In the genomic region with DNA sequence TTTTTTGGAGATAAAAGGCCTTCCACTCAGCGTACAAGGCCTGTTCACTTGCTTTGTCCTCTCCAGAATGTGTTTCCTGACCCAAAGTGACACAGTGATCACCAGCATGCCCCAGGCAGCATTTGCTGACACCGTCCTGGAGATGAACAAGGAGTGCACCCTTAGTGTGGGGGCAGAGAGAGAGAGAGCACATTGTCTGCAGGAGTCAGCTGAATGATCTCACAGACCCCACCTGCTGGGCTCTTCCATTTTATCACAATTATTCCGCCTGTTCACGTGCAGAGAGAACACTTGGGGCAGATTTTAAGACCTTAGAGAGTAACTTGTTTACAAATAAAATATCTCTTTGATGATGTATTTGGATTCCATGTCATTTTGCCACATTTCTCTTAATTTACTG, we compare ENCODE assay signal across 18 cellular contexts. TPM values are rescaled to one million over a fixed set of nuclear protein-coding genes. Genes with fewer than 3 reads are reported as not detected.
A peak's percentile ranks its signal among the peaks of the same experiment; 100 is the strongest.
DNase-seq lines count a peak whose midpoint lies in the region; ATAC-seq and TF ChIP-seq lines count a peak whose summit lies in the region.
"Had no signal": no experiment of that assay in that cellular context is flagged by ENCODE, and none has a peak within 500 bp of the region (broad histone marks: within the 10 kb centered on the region; RNA-seq: fewer than 3 reads in every experiment).

No MANE protein-coding gene starts in this region.

- no peaks in the 10 kb centered on the region for H3K9me3 ChIP-seq in BE2C
- H3K9me3 ChIP-seq in HCT116 (ENCODE audit: control insufficient read depth in 1 of 2, insufficient read depth in 1 of 2, low read depth in 1 of 2, low read length in 2 of 2), result no peaks in the 10 kb centered on the region
- H3K9me3 ChIP-seq: BLaER1 had no signal

- intact Hi-C loops in HCT116 (cut with micrococcal nuclease), result no loop called here

- H3K4me3 Mint-ChIP-seq in naive thymus-derived CD8-positive, alpha-beta T cell, result no peak overlapping the region
- H3K4me3 Mint-ChIP-seq: T-helper 2 cell treated with Interferon-gamma antibody and Interleukin-4, amounts not matched to agents 5 μg/mL and 100 μg/mL, for 36 hours; type B pancreatic cell had no signal

- H3K9me2 ChIP-seq in HCT116 (ENCODE audit: insufficient read depth), result no peaks in the 10 kb centered on the region

- POLR2A ChIA-PET in HCT116 (lab: Charles Lee), result no interaction called here
- POLR2A ChIA-PET in naive thymus-derived CD8-positive, alpha-beta T cell (lab: Charles Lee), result no interaction called here

- no TSS peak for BruUV-seq in HCT116 (replicated peaks; lab: Mats Ljungman, UMichigan)

- no peak overlapping the region for H3K4me3 ChIP-seq in BE2C (ENCODE audit: low read depth, low read length)
- no peak overlapping the region for H3K4me3 ChIP-seq in HCT116 (replicated peaks in 1 of 2; ENCODE audit: low read depth in 1 of 2, low read length in 2 of 2)
- H3K4me3 ChIP-seq: BLaER1 had no signal

- TF ChIP-seq POLR2A in HCT116 (IDR thresholded peaks at IDR 0.05; ENCODE audit: borderline replicate concordance, extremely low read depth, insufficient read depth, insufficient read length), result no peak

- H4K20me1 ChIP-seq in HCT116 (ENCODE audit: insufficient read depth), result no peaks in the 10 kb centered on the region
- H4K20me1 ChIP-seq: BLaER1 had no signal

- no peak overlapping the region for H3K27ac Mint-ChIP-seq in naive thymus-derived CD8-positive, alpha-beta T cell
- H3K27ac Mint-ChIP-seq: T-helper 2 cell treated with Interferon-gamma antibody and Interleukin-4, amounts not matched to agents 5 μg/mL and 100 μg/mL, for 36 hours; type B pancreatic cell had no signal

- H3K4me2 ChIP-seq in HCT116 (ENCODE audit: low read length), result no peak overlapping the region
- H3K4me2 ChIP-seq: BLaER1 had no signal

- no peaks in the 10 kb centered on the region for H3K36me3 Mint-ChIP-seq in naive thymus-derived CD8-positive, alpha-beta T cell
- H3K36me3 Mint-ChIP-seq: type B pancreatic cell had no signal

- no peaks in the 10 kb centered on the region for H3K79me2 ChIP-seq in HCT116 (ENCODE audit: insufficient read depth, low read length)

- no peak overlapping the region for H3K27ac ChIP-seq in HCT116 (ENCODE audit: low read depth, low read length)
- H3K27ac ChIP-seq: BLaER1 had no signal

- H3K4me1 ChIP-seq in BE2C, result no peaks in the 10 kb centered on the region
- H3K4me1 ChIP-seq in HCT116 (ENCODE audit: control insufficient read depth in 1 of 2, insufficient read depth in 2 of 2, low read length in 2 of 2), result no peaks in the 10 kb centered on the region; a peak in 1 of 4 replicates
- H3K4me1 ChIP-seq: BLaER1 had no signal

- H3K9me3 Mint-ChIP-seq in naive thymus-derived CD8-positive, alpha-beta T cell, result no peaks in the 10 kb centered on the region
- H3K9me3 Mint-ChIP-seq: T-helper 2 cell treated with Interferon-gamma antibody and Interleukin-4, amounts not matched to agents 5 μg/mL and 100 μg/mL, for 36 hours had no signal

- peaks cover 8 to 14% (median 10%) of the 10 kb centered on the region in 5 donors for H3K27me3 Mint-ChIP-seq in naive thymus-derived CD8-positive, alpha-beta T cell

- H3K27me3 ChIP-seq in BE2C, result no peaks in the 10 kb centered on the region
- no peaks in the 10 kb centered on the region for H3K27me3 ChIP-seq in HCT116 (ENCODE audit: insufficient read depth, low read length)
- H3K27me3 ChIP-seq: BLaER1 had no signal

- no peaks in the 10 kb centered on the region for H3K36me3 ChIP-seq in BE2C
- H3K36me3 ChIP-seq in HCT116 (ENCODE audit: control insufficient read depth in 1 of 2, insufficient read depth in 2 of 2, low read length in 2 of 2), result no peaks in the 10 kb centered on the region
- H3K36me3 ChIP-seq: BLaER1 had no signal

- DNase-seq in BE2C (no peak), HCT116 (ENCODE audit: low read depth, low spot score) (no peak), RPMI8226 (peak; percentile 28), iPS-NIHi7 (ENCODE audit: extremely low spot score) (peak; percentile 36), UCSD-AML1 (lab: John Stamatoyannopoulos, UW; ENCODE audit: unreplicated experiment) (no peak), D341Med (ENCODE audit: low spot score) (no peak)
- DNase-seq in naive thymus-derived CD8-positive, alpha-beta T cell, result no peak
- DNase-seq: DMS79, foreskin melanocyte, H7, NCI-H1694 treated with DMSO at 0.1 percent for 48 hours, NCI-H526 treated with DMSO at 0.1 percent for 48 hours, nucleus accumbens had no signal

- peak; percentile 73 for ATAC-seq in HCT116
- no peak for ATAC-seq in naive thymus-derived CD8-positive, alpha-beta T cell

- no peak overlapping the region for H3K9ac ChIP-seq in HCT116 (ENCODE audit: low read length)
- H3K9ac ChIP-seq: BLaER1 had no signal

- peak; percentile 30 for TF ChIP-seq CTCF in BE2C (IDR thresholded peaks at IDR 0.05; ENCODE audit: low read depth, low read length)
- TF ChIP-seq CTCF in HCT116 (IDR thresholded peaks at IDR 0.05 in 2 of 3, conservative IDR thresholded peaks at IDR 0.05 in 1 of 3; ENCODE audit: borderline replicate concordance in 1 of 3, insufficient read depth in 1 of 3, low read depth in 2 of 3, low read length in 2 of 3), result peak in 2 of 3 experiments; percentile 8 to 17; a peak in 2 of 6 replicates

- 0 out of 2 replicates have a peak, but pooled peaks have one; percentile 12 for TF ChIP-seq RAD21 in HCT116 (IDR thresholded peaks at IDR 0.05; ENCODE audit: low read depth)

- H3K4me1 Mint-ChIP-seq in naive thymus-derived CD8-positive, alpha-beta T cell, result no peaks in the 10 kb centered on the region

- RAD21 ChIA-PET in HCT116 (lab: Charles Lee; ENCODE audit: low non-redundant PET in 1 of 2, low total read pairs in 2 of 2, uncharacterized antibody in 2 of 2, unreplicated experiment in 2 of 2), result no interaction called here

- CTCF ChIA-PET in HCT116 (lab: Charles Lee), result interaction anchor here (1.0 kb wide), 1 partner anchor 134 kb away, joined by 3 read pairs; no protein-coding TSS in a partner anchor

- no peak overlapping the region for H2AFZ ChIP-seq in HCT116 (ENCODE audit: low read depth, low read length, poor library complexity, severe bottlenecking)

TF ChIP-seq in HCT116, 20 proteins besides CTCF, POLR2A, EP300 and RAD21:
- TF ChIP-seq EZH2phosphoT487 (IDR thresholded peaks at IDR 0.05; ENCODE audit: borderline replicate concordance), result no peak
- TF ChIP-seq JUND (IDR thresholded peaks at IDR 0.05), result no peak
- no peak for TF ChIP-seq EZH2 (IDR thresholded peaks at IDR 0.05)
- no peak for TF ChIP-seq SIN3A (IDR thresholded peaks at IDR 0.05; ENCODE audit: low read depth)
- TF ChIP-seq ZFX (IDR thresholded peaks at IDR 0.05), result no peak
- TF ChIP-seq ELF1 (IDR thresholded peaks at IDR 0.05; ENCODE audit: borderline replicate concordance, low read depth), result no peak
- no peak for TF ChIP-seq SRF (IDR thresholded peaks at IDR 0.05; ENCODE audit: low read depth)
- TF ChIP-seq FOSL1 (IDR thresholded peaks at IDR 0.05; ENCODE audit: low read depth), result no peak
- no peak for TF ChIP-seq ZNF274 (IDR thresholded peaks at IDR 0.05; ENCODE audit: low read depth, low read length)
- TF ChIP-seq SP1 (IDR thresholded peaks at IDR 0.05; ENCODE audit: low read depth), result no peak

RNA-seq across cellular contexts. Expression of a gene that starts 22.4 kb away (rescaled TPM):
- polyA plus RNA-seq in BE2C (2012; ENCODE audit: insufficient read depth, insufficient read length, low read depth), result not detected
- not detected for total RNA-seq in HCT116 (2021; ENCODE audit: unreplicated experiment)
- polyA plus RNA-seq in HCT116 (2012), result not detected in 2 replicates
- not detected for total RNA-seq in naive thymus-derived CD8-positive, alpha-beta T cell
- polyA plus RNA-seq in naive thymus-derived CD8-positive, alpha-beta T cell, result not detected
- total RNA-seq: H7, skeletal muscle tissue had no signal

RNA-seq across cellular contexts. Expression of a gene that starts 49.3 kb away (rescaled TPM):
- polyA plus RNA-seq in BE2C (2012; ENCODE audit: insufficient read depth, insufficient read length, low read depth), result 0.45 TPM
- total RNA-seq in HCT116 (2021; ENCODE audit: unreplicated experiment), result not detected
- not detected in 2 replicates for polyA plus RNA-seq in HCT116 (2012)
- total RNA-seq in naive thymus-derived CD8-positive, alpha-beta T cell, result not detected
- polyA plus RNA-seq in naive thymus-derived CD8-positive, alpha-beta T cell, result not detected
- total RNA-seq: H7 had no signal

RNA-seq across cellular contexts. Expression of a gene that starts 53.2 kb away (rescaled TPM):
- polyA plus RNA-seq in BE2C (2012; ENCODE audit: insufficient read depth, insufficient read length, low read depth), result not detected
- not detected for total RNA-seq in HCT116 (2021; ENCODE audit: unreplicated experiment)
- not detected in 2 replicates for polyA plus RNA-seq in HCT116 (2012)
- total RNA-seq in naive thymus-derived CD8-positive, alpha-beta T cell, result not detected
- not detected for polyA plus RNA-seq in naive thymus-derived CD8-positive, alpha-beta T cell
- total RNA-seq: H7, skeletal muscle tissue had no signal
- polyA plus RNA-seq: adipose tissue had no signal

RNA-seq across cellular contexts. Expression of a gene that starts 53.3 kb away (rescaled TPM):
- not detected for polyA plus RNA-seq in BE2C (2012; ENCODE audit: insufficient read depth, insufficient read length, low read depth)
- not detected for total RNA-seq in HCT116 (2021; ENCODE audit: unreplicated experiment)
- polyA plus RNA-seq in HCT116 (2012), result not detected in 2 replicates
- not detected for total RNA-seq in naive thymus-derived CD8-positive, alpha-beta T cell
- not detected for polyA plus RNA-seq in naive thymus-derived CD8-positive, alpha-beta T cell
- total RNA-seq: H7, skeletal muscle tissue had no signal
- polyA plus RNA-seq: adipose tissue had no signal

Comparison
In these comparisons a context has a peak if more than half of its experiments do, and no peak if none do; other contexts are left out.
1. DNase-seq: peak in RPMI8226 (single experiment) and iPS-NIHi7 (single experiment); none in BE2C (single experiment), HCT116 (single experiment), naive thymus-derived CD8-positive, alpha-beta T cell (0 of 10), UCSD-AML1 (single experiment) and D341Med (single experiment).